In the genomic region with DNA sequence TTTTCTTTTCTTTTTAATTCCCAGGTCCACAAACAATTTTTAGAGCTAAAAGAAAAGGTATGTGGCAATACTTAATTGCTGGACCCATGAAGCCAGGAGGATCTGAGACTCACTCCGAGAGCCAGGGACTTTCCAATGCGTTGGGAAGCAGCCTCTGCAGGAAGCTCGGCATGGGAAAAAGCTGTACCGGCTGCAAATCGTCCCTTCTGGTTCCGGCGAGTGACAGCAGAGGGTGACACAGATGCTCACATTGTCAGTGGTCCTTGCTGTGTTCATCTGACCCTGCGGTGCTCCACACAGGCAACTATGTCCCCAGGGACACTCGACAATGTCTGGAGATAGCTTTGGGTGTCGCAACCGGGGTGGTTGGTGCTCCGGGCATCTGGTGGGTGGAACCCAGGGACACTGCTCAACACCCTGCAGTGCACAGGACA, we compare ENCODE assay signal across 9 cellular contexts.
DNase-seq lines count a peak whose midpoint lies in the region; ATAC-seq and TF ChIP-seq lines count a peak whose summit lies in the region.
"Had no signal": no experiment of that assay in that cellular context is flagged by ENCODE, and none has a peak within 500 bp of the region (broad histone marks: within the 10 kb centered on the region; RNA-seq: fewer than 3 reads in every experiment).

No MANE protein-coding gene starts in this region.

- TF ChIP-seq POLR2A in breast epithelium (IDR thresholded peaks at IDR 0.05) (no peak), prostate gland (IDR thresholded peaks at IDR 0.05) (no peak)

- no peaks in the 10 kb centered on the region; the same call in 1 of the 2 replicates for H3K4me1 ChIP-seq in Caco-2
- no peaks in the 10 kb centered on the region for H3K4me1 ChIP-seq in breast epithelium
- no peaks in the 10 kb centered on the region for H3K4me1 ChIP-seq in prostate gland (replicated peaks)

- DNase-seq in Caco-2 (peak; percentile 6 to 32), MG63 (peak; percentile 42), breast epithelium (ENCODE audit: low spot score in 2 of 2) (peak in 1 of 2 donors; percentile 48), prostate gland (ENCODE audit: low spot score) (no peak)
- no peak for DNase-seq in activated naive CD4-positive, alpha-beta T cell treated with anti-CD3 and anti-CD28 coated beads, Interleukin-2, amount 50 U/mL, for 72 hours (ENCODE audit: low spot score in 2 of 2)
- DNase-seq: MM.1S had no signal

- H3K9me3 ChIP-seq in Caco-2 (no peaks in the 10 kb centered on the region), MG63 (no peaks in the 10 kb centered on the region), breast epithelium (no peaks in the 10 kb centered on the region), prostate gland (no peaks in the 10 kb centered on the region)

- H3K9me3 Mint-ChIP-seq in Caco-2 (ENCODE audit: unreplicated experiment) (no peaks in the 10 kb centered on the region), nephron (no peaks in the 10 kb centered on the region)
- H3K9me3 Mint-ChIP-seq in activated naive CD4-positive, alpha-beta T cell treated with anti-CD3 and anti-CD28 coated beads, Interleukin-2, amount 50 U/mL, for 72 hours, result no peaks in the 10 kb centered on the region

- CTCF ChIA-PET in Caco-2 (lab: Charles Lee), result interaction anchor here (0.8 kb wide), 1 partner anchor 304 kb away, joined by 3 read pairs; no protein-coding TSS in a partner anchor

- H3K4me3 Mint-ChIP-seq in Caco-2 (ENCODE audit: unreplicated experiment) (peak overlapping the region; percentile 77), nephron (peak overlapping the region; percentile 35 to 68 (median 67))

- peaks cover 11% of the 10 kb centered on the region for H3K4me1 Mint-ChIP-seq in Caco-2 (ENCODE audit: low read depth, unreplicated experiment)
- peaks cover 6% of the 10 kb centered on the region for H3K4me1 Mint-ChIP-seq in nephron

- H3K4me3 ChIP-seq in Caco-2 (ENCODE audit: low read depth, low read length) (peak overlapping the region; percentile 2), MG63 (peak overlapping the region; percentile 33), breast epithelium (peak overlapping the region in 2 of 3 donors; percentile 29 to 47), prostate gland (no peak overlapping the region)

- TF ChIP-seq CTCF in Caco-2 (IDR thresholded peaks at IDR 0.05; ENCODE audit: insufficient read depth in 1 of 2, low read depth in 1 of 2, low read length in 1 of 2, severe bottlenecking in 1 of 2, unreplicated experiment in 1 of 2) (no peak), breast epithelium (IDR thresholded peaks at IDR 0.05) (no peak), nephron (IDR thresholded peaks at IDR 0.05; ENCODE audit: unreplicated experiment in 3 of 3) (no peak), prostate gland (IDR thresholded peaks at IDR 0.05) (no peak)

- H3K27me3 Mint-ChIP-seq in Caco-2 (ENCODE audit: insufficient read depth, unreplicated experiment) (no peaks in the 10 kb centered on the region), nephron (ENCODE audit: low read depth) (peaks cover 16% of the 10 kb centered on the region)

- H3K36me3 ChIP-seq in Caco-2 (ENCODE audit: control insufficient read depth, insufficient read depth, low read length), result no peaks in the 10 kb centered on the region
- no peaks in the 10 kb centered on the region for H3K36me3 ChIP-seq in MG63
- no peaks in the 10 kb centered on the region for H3K36me3 ChIP-seq in breast epithelium
- no peaks in the 10 kb centered on the region for H3K36me3 ChIP-seq in prostate gland

- WGBS in prostate gland, result 52% methylated on average over 5 of the region's 12 CpGs

- no TSS peak for BruUV-seq in Caco-2 (replicated peaks; lab: Mats Ljungman, UMichigan)

- no peak overlapping the region for H3K27ac ChIP-seq in breast epithelium
- no peak overlapping the region for H3K27ac ChIP-seq in prostate gland

- intact Hi-C loops in Caco-2 (cut with micrococcal nuclease; ENCODE audit: unreplicated experiment) (loop anchor here (5.0 kb wide), 2 partner anchors 432 to 512 kb away; no protein-coding TSS in a partner anchor), breast epithelium (cut with DNase I; ENCODE audit: low total_unique reads) (no loop called here), prostate gland (cut with DNase I) (loop anchor here (2.0 kb wide), 1 partner anchor 431 kb away; no protein-coding TSS in a partner anchor)

- H3K27ac Mint-ChIP-seq in Caco-2 (ENCODE audit: unreplicated experiment) (no peak overlapping the region), nephron (peak overlapping the region in 1 of 3 experiments; percentile 43)
- no peak overlapping the region for H3K27ac Mint-ChIP-seq in activated naive CD4-positive, alpha-beta T cell treated with anti-CD3 and anti-CD28 coated beads, Interleukin-2, amount 50 U/mL, for 72 hours

- POLR2A ChIA-PET in Caco-2 (lab: Charles Lee), result no interaction called here

- H3K27me3 ChIP-seq in Caco-2 (replicated peaks; ENCODE audit: control insufficient read depth, insufficient read depth, low read length) (no peaks in the 10 kb centered on the region), MG63 (no peaks in the 10 kb centered on the region), breast epithelium (no peaks in the 10 kb centered on the region), prostate gland (replicated peaks; ENCODE audit: insufficient read depth) (no peaks in the 10 kb centered on the region)

- H3K36me3 Mint-ChIP-seq in Caco-2 (ENCODE audit: insufficient read depth, unreplicated experiment) (no peaks in the 10 kb centered on the region), nephron (ENCODE audit: low read depth) (no peaks in the 10 kb centered on the region)
- no peaks in the 10 kb centered on the region for H3K36me3 Mint-ChIP-seq in activated naive CD4-positive, alpha-beta T cell treated with anti-CD3 and anti-CD28 coated beads, Interleukin-2, amount 50 U/mL, for 72 hours

- ATAC-seq in HG03469 (IDR thresholded peaks at IDR 0.05; ENCODE audit: unreplicated experiment) (no peak), GM21381 (IDR thresholded peaks at IDR 0.05; ENCODE audit: unreplicated experiment) (no peak)
- no peak for ATAC-seq in activated naive CD4-positive, alpha-beta T cell treated with anti-CD3 and anti-CD28 coated beads, Interleukin-2, amount 50 U/mL, for 72 hours

Comparison
In these comparisons a context has a peak if more than half of its experiments do, and no peak if none do; other contexts are left out.
1. DNase-seq: peak in Caco-2 (2 of 2) and MG63 (single experiment); none in prostate gland (single experiment) and activated naive CD4-positive, alpha-beta T cell treated with anti-CD3 and anti-CD28 coated beads, Interleukin-2, amount 50 U/mL, for 72 hours (0 of 2).
2. H3K4me3 ChIP-seq: peak in Caco-2 (single experiment), MG63 (single experiment) and breast epithelium (2 of 3); none in prostate gland (0 of 2).